Comparison of ENCODE assay signal across 13 cellular contexts in genomic region chr11:3001496-3001895, GRCh38. TPM values are rescaled to one million over a fixed set of nuclear protein-coding genes. Genes with fewer than 3 reads are reported as not detected.
DNase-seq lines count a peak whose midpoint lies in the region; ATAC-seq and TF ChIP-seq lines count a peak whose summit lies in the region.
"Had no signal": no experiment of that assay in that cellular context is flagged by ENCODE, and none has a peak within 500 bp of the region (broad histone marks: within the 10 kb centered on the region; RNA-seq: fewer than 3 reads in every experiment).

No MANE protein-coding gene starts in this region.

- CTCF ChIA-PET in HEK293 (lab: Yijun Ruan, JAX) = interaction anchor here (0.7 to 1.0 kb wide), 3 partner anchors 26 to 966 kb away, joined by 3 to 4 read pairs (median 3); no protein-coding TSS in a partner anchor

- DNase-seq in left cardiac atrium (no peak), DMS53 (lab: John Stamatoyannopoulos, UW) (no peak), NCI-H2227 (lab: John Stamatoyannopoulos, UW; ENCODE audit: unreplicated experiment) (no peak), brain microvascular endothelial cell (no peak)
- no peak for DNase-seq in stimulated activated naive CD4-positive, alpha-beta T cell (lab: John Stamatoyannopoulos, UW)
- DNase-seq: activated CD8-positive, alpha-beta memory T cell treated with anti-CD3 and anti-CD28 coated beads, Interleukin-2, amount 50 U/mL, for 48 hours; GM23248; NCI-H2107; retina had no signal

- no peak overlapping the region for H3K4me3 ChIP-seq in HEK293 (ENCODE audit: low read depth, low read length)
- no peak overlapping the region for H3K4me3 ChIP-seq in skin epidermis
- no peak overlapping the region for H3K4me3 ChIP-seq in brain microvascular endothelial cell (ENCODE audit: low read depth, low read length)
- H3K4me3 ChIP-seq: GM23248 had no signal

- in situ Hi-C loops in brain microvascular endothelial cell (cut with HindIII; ENCODE audit: low pct_ligation_motif_present, low sequenced_read_pairs) = no loop called here

- intact Hi-C loops in left cardiac atrium (cut with DNase I) = no loop called here

- H3K27me3 ChIP-seq in brain microvascular endothelial cell (replicated peaks) = no peaks in the 10 kb centered on the region

- POLR2A ChIA-PET in HEK293 (lab: Yijun Ruan, JAX) = no interaction called here

- H3K36me3 ChIP-seq in HEK293 (ENCODE audit: control insufficient read depth in 2 of 2, insufficient read depth in 1 of 2, low read length in 2 of 2) = peaks cover 0 to 57% of the 10 kb centered on the region in 2 experiments; a peak in 2 of 3 replicates
- peaks cover 58% of the 10 kb centered on the region for H3K36me3 ChIP-seq in brain microvascular endothelial cell (replicated peaks)

- H3K27ac ChIP-seq in HEK293 (ENCODE audit: extremely low read depth, low read depth, low read length) (no peak overlapping the region), VCaP (peak overlapping the region; percentile 78), skin epidermis (peak overlapping the region in 14 of 21 experiments; percentile 7 to 81 (median 64)), brain microvascular endothelial cell (no peak overlapping the region)
- H3K27ac ChIP-seq: GM23248 had no signal

- peaks cover 3% of the 10 kb centered on the region; the same call in 1 of the 2 replicates for H3K4me1 ChIP-seq in HEK293 (ENCODE audit: control insufficient read depth, insufficient read depth, low read length)

- TF ChIP-seq CTCF in HEK293 (tag by site-specific recombination; IDR thresholded peaks at IDR 0.05) (no peak), VCaP (conservative IDR thresholded peaks at IDR 0.05) (no peak), brain microvascular endothelial cell (IDR thresholded peaks at IDR 0.05; ENCODE audit: low read depth, low read length, missing control alignments) (no peak)

- peak; percentile 64 to 68 for ATAC-seq in left cardiac atrium
- ATAC-seq: T-cell had no signal

- H3K9me3 ChIP-seq in HEK293 (ENCODE audit: control insufficient read depth, insufficient read depth, low read depth, low read length) = no peaks in the 10 kb centered on the region

TF ChIP-seq in HEK293, 187 proteins besides CTCF, POLR2A, EP300 and RAD21:
- TF ChIP-seq ZNF645 (tag by site-specific recombination; IDR thresholded peaks at IDR 0.05) (no peak), ZBTB20 (tag by site-specific recombination; IDR thresholded peaks at IDR 0.05) (peak; percentile 48; the same call in 1 of the 2 replicates), ZIC2 (tag by site-specific recombination; IDR thresholded peaks at IDR 0.05) (peak; percentile 34)

RNA-seq across cellular contexts. Expression of gene NAP1L4, which starts 9.4 kb away (rescaled TPM):
- 100 to 1,000 TPM; 125 to 144 TPM for total RNA-seq in left cardiac atrium

RNA-seq across cellular contexts. Expression of gene CARS1, which starts 55.7 kb away (rescaled TPM):
- 10 to 100 TPM; 16.8 to 28.7 TPM for total RNA-seq in left cardiac atrium

Comparison
In these comparisons a context has a peak if more than half of its experiments do, and no peak if none do; other contexts are left out.
1. H3K27ac ChIP-seq: peak in VCaP (single experiment) and skin epidermis (14 of 21); none in HEK293 (single experiment) and brain microvascular endothelial cell (single experiment).